ENCODE assay signal across 30 cellular contexts in genomic region chr10:132030898-132031463, GRCh38. TPM values are rescaled to one million over a fixed set of nuclear protein-coding genes. Genes with fewer than 3 reads are reported as not detected.
DNase-seq lines count a peak whose midpoint lies in the region; ATAC-seq, FAIRE-seq and TF ChIP-seq lines count a peak whose summit lies in the region.
"Had no signal": no experiment of that assay in that cellular context is flagged by ENCODE, and none has a peak within 500 bp of the region (broad histone marks: within the 10 kb centered on the region; RNA-seq: fewer than 3 reads in every experiment).

No MANE protein-coding gene starts in this region.

- peaks cover 69% of the 10 kb centered on the region for H3K27me3 Mint-ChIP-seq in activated naive CD8-positive, alpha-beta T cell treated with anti-CD3 and anti-CD28 coated beads for 36 hours

- in situ Hi-C loops in G401 (cut with HindIII; ENCODE audit: low sequenced_read_pairs) = no loop called here

- H3K36me3 Mint-ChIP-seq in activated naive CD8-positive, alpha-beta T cell treated with anti-CD3 and anti-CD28 coated beads for 36 hours = no peaks in the 10 kb centered on the region
- H3K36me3 Mint-ChIP-seq: activated naive CD4-positive, alpha-beta T cell treated with anti-CD3 and anti-CD28 coated beads, Interleukin-2, amount 10 ng/mL, durations not matched to agents 7 days and 5 days; mesothelial cell of epicardium had no signal

- no peak for TF ChIP-seq CTCF in bronchial epithelial cell (IDR thresholded peaks at IDR 0.05; ENCODE audit: insufficient read depth, low read length, severe bottlenecking)
- no peak for TF ChIP-seq CTCF in heart left ventricle (IDR thresholded peaks at IDR 0.05)

- H3K4me3 ChIP-seq in bronchial epithelial cell (ENCODE audit: low read depth, low read length) (no peak overlapping the region), heart left ventricle (no peak overlapping the region)
- H3K4me3 ChIP-seq: left ventricle myocardium inferior, SJCRH30 had no signal

- FAIRE-seq in bronchial epithelial cell (lab: Jason Lieb, UNC) = no peak
- FAIRE-seq: endothelial cell of umbilical vein, H54 had no signal

- no peak overlapping the region for H3K27ac Mint-ChIP-seq in activated naive CD8-positive, alpha-beta T cell treated with anti-CD3 and anti-CD28 coated beads for 36 hours
- H3K27ac Mint-ChIP-seq: activated naive CD4-positive, alpha-beta T cell treated with anti-CD3 and anti-CD28 coated beads, Interleukin-2, amount 10 ng/mL, durations not matched to agents 7 days and 5 days; mesothelial cell of epicardium; naive B cell; progenitor cell of endocrine pancreas had no signal

- H3K9me3 Mint-ChIP-seq in activated naive CD8-positive, alpha-beta T cell treated with anti-CD3 and anti-CD28 coated beads for 36 hours = no peaks in the 10 kb centered on the region
- H3K9me3 Mint-ChIP-seq: activated naive CD4-positive, alpha-beta T cell treated with anti-CD3 and anti-CD28 coated beads, Interleukin-2, amount 10 ng/mL, durations not matched to agents 7 days and 5 days; mesothelial cell of epicardium had no signal

- no peak overlapping the region for H3K4me3 Mint-ChIP-seq in activated naive CD8-positive, alpha-beta T cell treated with anti-CD3 and anti-CD28 coated beads for 36 hours
- H3K4me3 Mint-ChIP-seq: activated naive CD4-positive, alpha-beta T cell treated with anti-CD3 and anti-CD28 coated beads, Interleukin-2, amount 10 ng/mL, durations not matched to agents 7 days and 5 days; mesothelial cell of epicardium; naive B cell had no signal

- ATAC-seq in heart left ventricle = no peak
- ATAC-seq: sciatic nerve had no signal

- TF ChIP-seq POLR2A in heart left ventricle (IDR thresholded peaks at IDR 0.05) = no peak

- H3K9me3 ChIP-seq in heart left ventricle = no peaks in the 10 kb centered on the region
- H3K9me3 ChIP-seq: Caco-2, left ventricle myocardium inferior, neutrophil, SJCRH30 had no signal

- H3K27me3 ChIP-seq in bronchial epithelial cell (ENCODE audit: control insufficient read depth, insufficient read depth, low read length) (peaks cover 11% of the 10 kb centered on the region), heart left ventricle (peaks cover 0 to 51% (median 5%) of the 10 kb centered on the region in 9 donors)
- H3K27me3 ChIP-seq: SJCRH30 had no signal

- H3K27ac ChIP-seq in heart left ventricle = no peak overlapping the region
- H3K27ac ChIP-seq: brain microvascular endothelial cell, left ventricle myocardium inferior, neutrophil, SJCRH30 had no signal

- H3K4me1 Mint-ChIP-seq in activated naive CD8-positive, alpha-beta T cell treated with anti-CD3 and anti-CD28 coated beads for 36 hours = no peaks in the 10 kb centered on the region

- H3K36me3 ChIP-seq in bronchial epithelial cell (ENCODE audit: control insufficient read depth, insufficient read depth, low read length) (no peaks in the 10 kb centered on the region), heart left ventricle (no peaks in the 10 kb centered on the region)
- H3K36me3 ChIP-seq: brain microvascular endothelial cell, left ventricle myocardium inferior, neutrophil, SJCRH30 had no signal

- intact Hi-C loops in heart left ventricle (cut with DNase I) = loop anchor here in 1 of 10 donors (10.0 kb wide), 1 partner anchor 114 kb away; no protein-coding TSS in a partner anchor

- 78 to 83% (median 80%) methylated on average over 12 of the region's 12 CpGs for WGBS in heart left ventricle, 4 donors

- DNase-seq in DMS53 treated with DMSO at 0.1 percent for 48 hours (lab: John Stamatoyannopoulos, UW; ENCODE audit: unreplicated experiment) (peak; percentile 70), NCI-H1436 treated with DMSO at 0.1 percent for 48 hours (lab: John Stamatoyannopoulos, UW) (peak; percentile 29), NCI-H2196 (lab: John Stamatoyannopoulos, UW; ENCODE audit: unreplicated experiment) (peak; percentile 44), bronchial epithelial cell (ENCODE audit: low read depth) (peak; percentile 59), T-helper 2 cell (no peak), heart left ventricle (no peak), G401 (ENCODE audit: low spot score) (no peak)
- no peak for DNase-seq in activated naive CD8-positive, alpha-beta T cell treated with anti-CD3 and anti-CD28 coated beads for 36 hours
- DNase-seq: activated CD4-positive, alpha-beta T cell treated with anti-CD3 and anti-CD28 coated beads, Interleukin-2, amount 50 U/mL, for 4 hours; activated CD4-positive, CD25-positive, alpha-beta regulatory T cell; activated CD8-positive, alpha-beta memory T cell treated with anti-CD3 and anti-CD28 coated beads, Interleukin-2, amount 50 U/mL, for 4 hours; activated naive CD4-positive, alpha-beta T cell treated with anti-CD3 and anti-CD28 coated beads, Interleukin-2, amount 10 ng/mL, durations not matched to agents 7 days and 5 days; amniotic stem cell; brain microvascular endothelial cell; C1 segment of cervical spinal cord; Caco-2; left ventricle myocardium inferior; naive B cell; NCI-H1048; NCI-H524 treated with DMSO at 0.1 percent for 48 hours; SJCRH30; stimulated activated CD4-positive, alpha-beta T cell treated with anti-CD3 and anti-CD28 coated beads, Interleukin-12 subunit alpha, Interleukin-12 subunit beta, amount 100 ng/mL, for 4 hours; stimulated activated CD4-positive, alpha-beta T cell treated with anti-CD3 and anti-CD28 coated beads, Interleukin-4, amount 100 ng/mL, for 1 hour; substantia nigra had no signal

- H3K4me1 ChIP-seq in heart left ventricle = peaks cover 0 to 3% (median 0%) of the 10 kb centered on the region in 12 donors
- H3K4me1 ChIP-seq: SJCRH30 had no signal

RNA-seq across cellular contexts. Expression of gene JAKMIP3, which starts 34.8 kb away (rescaled TPM):
- total RNA-seq in bronchial epithelial cell (under 0.01 TPM in 1 of 2 replicates, not detected in the other), heart left ventricle (1 to 10 TPM in 6 of 9 donors, under 1 TPM in 3; 0.31 to 3.1 (median 1.4) TPM)
- 1 to 10 TPM in 1 of 2 donors, under 1 TPM in 1; 0.06 to 1.3 TPM for polyA plus RNA-seq in heart left ventricle
- 0.27 TPM in 1 of 2 replicates, not detected in the other for total RNA-seq in G401 (2014; rRNA removed; shearing (Covaris generic))
- under 1 TPM; 0.21 to 0.28 TPM for total RNA-seq in activated naive CD8-positive, alpha-beta T cell treated with anti-CD3 and anti-CD28 coated beads for 36 hours
- total RNA-seq: endothelial cell of umbilical vein, SJCRH30 had no signal

RNA-seq across cellular contexts. Expression of gene BNIP3, which starts 49.3 kb away (rescaled TPM):
- total RNA-seq in bronchial epithelial cell (84.0 and 96.5 TPM in 2 replicates), heart left ventricle (100 to 1,000 TPM in 8 of 9 donors, 10 to 100 TPM in 1; 97.1 to 711 (median 130) TPM)
- 100 to 1,000 TPM in 1 of 2 donors, 10 to 100 TPM in 1; 48.1 to 119 TPM for polyA plus RNA-seq in heart left ventricle
- 81.6 and 96.5 TPM in 2 replicates for total RNA-seq in G401 (2014; rRNA removed; shearing (Covaris generic))
- total RNA-seq in activated naive CD8-positive, alpha-beta T cell treated with anti-CD3 and anti-CD28 coated beads for 36 hours = 100 to 1,000 TPM; 115 to 121 TPM

Comparison
In these comparisons a context has a peak if more than half of its experiments do, and no peak if none do; other contexts are left out.
1. DNase-seq: peak in DMS53 treated with DMSO at 0.1 percent for 48 hours (single experiment), NCI-H1436 treated with DMSO at 0.1 percent for 48 hours (single experiment), NCI-H2196 (single experiment) and bronchial epithelial cell (single experiment); none in T-helper 2 cell (0 of 5), heart left ventricle (0 of 5), G401 (single experiment) and activated naive CD8-positive, alpha-beta T cell treated with anti-CD3 and anti-CD28 coated beads for 36 hours (single experiment).